In the genomic region with DNA sequence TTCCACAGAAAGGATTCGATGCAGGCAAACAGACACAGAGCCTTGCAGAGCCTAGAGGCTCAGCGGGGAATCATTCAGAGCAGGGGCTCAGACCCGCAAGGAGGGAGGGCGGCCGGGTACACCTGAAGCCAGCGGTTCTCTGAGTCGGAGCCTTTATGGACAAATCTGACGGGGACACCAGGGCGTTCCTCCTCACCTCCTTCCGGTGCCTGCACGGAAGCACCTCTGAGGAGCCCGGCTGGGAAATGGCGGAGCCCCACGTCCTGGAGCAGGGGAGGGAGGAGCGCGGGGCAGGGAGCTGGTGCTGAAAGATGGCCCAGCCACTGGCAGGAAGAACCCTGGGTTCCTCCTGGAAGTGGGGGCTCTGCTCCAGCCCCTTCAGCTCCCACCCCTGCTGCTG, we compare ENCODE assay signal across 20 cellular contexts.
DNase-seq lines count a peak whose midpoint lies in the region; ATAC-seq, FAIRE-seq and TF ChIP-seq lines count a peak whose summit lies in the region.
"Had no signal": no experiment of that assay in that cellular context is flagged by ENCODE, and none has a peak within 500 bp of the region (broad histone marks: within the 10 kb centered on the region; RNA-seq: fewer than 3 reads in every experiment).

No MANE protein-coding gene starts in this region.

- FAIRE-seq in urothelium cell line (lab: Jason Lieb, UNC), result no peak
- FAIRE-seq: A549, G401.6, GM12892 had no signal

- peak; percentile 47 for DNase-seq in WTC11 (ENCODE audit: low spot score)
- DNase-seq in endothelial cell (ENCODE audit: low spot score), result peak; percentile 55
- peak; percentile 29 for DNase-seq in urothelium cell line (ENCODE audit: low spot score)
- no peak for DNase-seq in SW480 (ENCODE audit: low spot score)
- DNase-seq in D341Med (ENCODE audit: low spot score), result no peak
- DNase-seq: Caco-2; CD8-positive, alpha-beta memory T cell; DMS 273 treated with DMSO at 0.1 percent for 48 hours; DMS79 treated with DMSO at 0.1 percent for 48 hours; EL; GOT3; IMR-90; KG1 had no signal

- peak overlapping the region; percentile 9; the same call in 1 of the 2 replicates for H3K4me3 ChIP-seq in HUES48 (ENCODE audit: low read depth, low read length)
- H3K4me3 ChIP-seq: A549, BLaER1 had no signal

- no peaks in the 10 kb centered on the region for H3K4me1 ChIP-seq in HUES48 (ENCODE audit: control insufficient read depth, insufficient read depth, low read length)
- H3K4me1 ChIP-seq: A549, Caco-2 had no signal

- H3K9me3 Mint-ChIP-seq in WTC11 (no peaks in the 10 kb centered on the region), endothelial cell (ENCODE audit: unreplicated experiment) (no peaks in the 10 kb centered on the region)
- H3K9me3 Mint-ChIP-seq: CD8-positive, alpha-beta memory T cell had no signal

- H3K27me3 Mint-ChIP-seq in WTC11 (ENCODE audit: low read depth), result peaks cover 4% of the 10 kb centered on the region; the same call in 1 of the 2 replicates
- no peaks in the 10 kb centered on the region for H3K27me3 Mint-ChIP-seq in endothelial cell (ENCODE audit: unreplicated experiment)

- H3K36me3 Mint-ChIP-seq in WTC11, result no peaks in the 10 kb centered on the region
- no peaks in the 10 kb centered on the region for H3K36me3 Mint-ChIP-seq in endothelial cell (ENCODE audit: low read depth, unreplicated experiment)
- H3K36me3 Mint-ChIP-seq: CD8-positive, alpha-beta memory T cell had no signal

- no peaks in the 10 kb centered on the region for H3K36me3 ChIP-seq in HUES48 (ENCODE audit: control insufficient read depth, insufficient read depth, low read length)
- H3K36me3 ChIP-seq: BLaER1 had no signal

- ATAC-seq in WTC11 (peak; percentile 79), HG03045 (IDR thresholded peaks at IDR 0.05; ENCODE audit: unreplicated experiment) (no peak)
- ATAC-seq: A549, HCT116 had no signal

- no peak overlapping the region for H3K27ac ChIP-seq in HUES48 (ENCODE audit: low read depth, low read length)
- H3K27ac ChIP-seq: A549, BLaER1 had no signal

- POLR2A ChIA-PET in WTC11 (lab: Charles Lee), result no interaction called here

- no peaks in the 10 kb centered on the region for H3K9me3 ChIP-seq in HUES48 (ENCODE audit: control insufficient read depth, insufficient read depth, low read length)
- H3K9me3 ChIP-seq: A549, BLaER1, Caco-2 had no signal

- no peaks in the 10 kb centered on the region for H3K27me3 ChIP-seq in HUES48 (ENCODE audit: control insufficient read depth, insufficient read depth, low read length)
- H3K27me3 ChIP-seq: BLaER1 had no signal

- CTCF ChIA-PET in WTC11 (lab: Charles Lee), result no interaction called here

- H3K9ac ChIP-seq in HUES48 (ENCODE audit: low read depth, low read length), result no peak overlapping the region
- H3K9ac ChIP-seq: BLaER1 had no signal

- H3K4me3 Mint-ChIP-seq in WTC11, result no peak overlapping the region
- no peak overlapping the region for H3K4me3 Mint-ChIP-seq in endothelial cell (ENCODE audit: unreplicated experiment)
- H3K4me3 Mint-ChIP-seq: CD8-positive, alpha-beta memory T cell had no signal

- H3K4me1 Mint-ChIP-seq in WTC11 (peaks cover 11% of the 10 kb centered on the region), endothelial cell (ENCODE audit: unreplicated experiment) (peaks cover 9% of the 10 kb centered on the region)
- H3K4me1 Mint-ChIP-seq: CD8-positive, alpha-beta memory T cell had no signal

- TF ChIP-seq CTCF in WTC11 (IDR thresholded peaks at IDR 0.05), result no peak
- no peak for TF ChIP-seq CTCF in endothelial cell (IDR thresholded peaks at IDR 0.05; ENCODE audit: unreplicated experiment)

- H3K27ac Mint-ChIP-seq in WTC11, result no peak overlapping the region
- H3K27ac Mint-ChIP-seq in endothelial cell (ENCODE audit: unreplicated experiment), result peak overlapping the region; percentile 32
- H3K27ac Mint-ChIP-seq: CD8-positive, alpha-beta memory T cell had no signal

TF ChIP-seq in WTC11, 78 proteins besides CTCF, POLR2A, EP300 and RAD21 (continues in another document):
- TF ChIP-seq NFATC4 (CRISPR knock-in tag; IDR thresholded peaks at IDR 0.05), result no peak
- TF ChIP-seq ATF1 (CRISPR knock-in tag; IDR thresholded peaks at IDR 0.05), result no peak
- TF ChIP-seq, protein P1, sequence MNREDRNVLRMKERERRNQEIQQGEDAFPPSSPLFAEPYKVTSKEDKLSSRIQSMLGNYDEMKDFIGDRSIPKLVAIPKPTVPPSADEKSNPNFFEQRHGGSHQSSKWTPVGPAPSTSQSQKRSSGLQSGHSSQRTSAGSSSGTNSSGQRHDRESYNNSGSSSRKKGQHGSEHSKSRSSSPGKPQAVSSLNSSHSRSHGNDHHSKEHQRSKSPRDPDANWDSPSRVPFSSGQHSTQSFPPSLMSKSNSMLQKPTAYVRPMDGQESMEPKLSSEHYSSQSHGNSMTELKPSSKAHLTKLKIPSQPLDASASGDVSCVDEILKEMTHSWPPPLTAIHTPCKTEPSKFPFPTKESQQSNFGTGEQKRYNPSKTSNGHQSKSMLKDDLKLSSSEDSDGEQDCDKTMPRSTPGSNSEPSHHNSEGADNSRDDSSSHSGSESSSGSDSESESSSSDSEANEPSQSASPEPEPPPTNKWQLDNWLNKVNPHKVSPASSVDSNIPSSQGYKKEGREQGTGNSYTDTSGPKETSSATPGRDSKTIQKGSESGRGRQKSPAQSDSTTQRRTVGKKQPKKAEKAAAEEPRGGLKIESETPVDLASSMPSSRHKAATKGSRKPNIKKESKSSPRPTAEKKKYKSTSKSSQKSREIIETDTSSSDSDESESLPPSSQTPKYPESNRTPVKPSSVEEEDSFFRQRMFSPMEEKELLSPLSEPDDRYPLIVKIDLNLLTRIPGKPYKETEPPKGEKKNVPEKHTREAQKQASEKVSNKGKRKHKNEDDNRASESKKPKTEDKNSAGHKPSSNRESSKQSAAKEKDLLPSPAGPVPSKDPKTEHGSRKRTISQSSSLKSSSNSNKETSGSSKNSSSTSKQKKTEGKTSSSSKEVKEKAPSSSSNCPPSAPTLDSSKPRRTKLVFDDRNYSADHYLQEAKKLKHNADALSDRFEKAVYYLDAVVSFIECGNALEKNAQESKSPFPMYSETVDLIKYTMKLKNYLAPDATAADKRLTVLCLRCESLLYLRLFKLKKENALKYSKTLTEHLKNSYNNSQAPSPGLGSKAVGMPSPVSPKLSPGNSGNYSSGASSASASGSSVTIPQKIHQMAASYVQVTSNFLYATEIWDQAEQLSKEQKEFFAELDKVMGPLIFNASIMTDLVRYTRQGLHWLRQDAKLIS (CRISPR knock-in tag; IDR thresholded peaks at IDR 0.05; ENCODE audit: borderline replicate concordance), result no peak
- no peak for TF ChIP-seq PRRX2 (CRISPR knock-in tag; IDR thresholded peaks at IDR 0.05)
- no peak for TF ChIP-seq MYBL2 (CRISPR knock-in tag; IDR thresholded peaks at IDR 0.05)
- TF ChIP-seq, protein P2, sequence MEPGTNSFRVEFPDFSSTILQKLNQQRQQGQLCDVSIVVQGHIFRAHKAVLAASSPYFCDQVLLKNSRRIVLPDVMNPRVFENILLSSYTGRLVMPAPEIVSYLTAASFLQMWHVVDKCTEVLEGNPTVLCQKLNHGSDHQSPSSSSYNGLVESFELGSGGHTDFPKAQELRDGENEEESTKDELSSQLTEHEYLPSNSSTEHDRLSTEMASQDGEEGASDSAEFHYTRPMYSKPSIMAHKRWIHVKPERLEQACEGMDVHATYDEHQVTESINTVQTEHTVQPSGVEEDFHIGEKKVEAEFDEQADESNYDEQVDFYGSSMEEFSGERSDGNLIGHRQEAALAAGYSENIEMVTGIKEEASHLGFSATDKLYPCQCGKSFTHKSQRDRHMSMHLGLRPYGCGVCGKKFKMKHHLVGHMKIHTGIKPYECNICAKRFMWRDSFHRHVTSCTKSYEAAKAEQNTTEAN (CRISPR knock-in tag; IDR thresholded peaks at IDR 0.05), result no peak
- TF ChIP-seq, protein P3, sequence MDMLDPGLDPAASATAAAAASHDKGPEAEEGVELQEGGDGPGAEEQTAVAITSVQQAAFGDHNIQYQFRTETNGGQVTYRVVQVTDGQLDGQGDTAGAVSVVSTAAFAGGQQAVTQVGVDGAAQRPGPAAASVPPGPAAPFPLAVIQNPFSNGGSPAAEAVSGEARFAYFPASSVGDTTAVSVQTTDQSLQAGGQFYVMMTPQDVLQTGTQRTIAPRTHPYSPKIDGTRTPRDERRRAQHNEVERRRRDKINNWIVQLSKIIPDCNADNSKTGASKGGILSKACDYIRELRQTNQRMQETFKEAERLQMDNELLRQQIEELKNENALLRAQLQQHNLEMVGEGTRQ (CRISPR knock-in tag; IDR thresholded peaks at IDR 0.05), result no peak
- no peak for TF ChIP-seq FOXJ3 (CRISPR knock-in tag; IDR thresholded peaks at IDR 0.05; ENCODE audit: borderline replicate concordance)
- TF ChIP-seq ETV6 (CRISPR knock-in tag; IDR thresholded peaks at IDR 0.05), result no peak
- no peak for TF ChIP-seq MXD4 (CRISPR knock-in tag; IDR thresholded peaks at IDR 0.05; ENCODE audit: borderline replicate concordance)
- TF ChIP-seq SP1 (CRISPR knock-in tag; conservative IDR thresholded peaks at IDR 0.05), result no peak
- no peak for TF ChIP-seq NFYB (CRISPR knock-in tag; conservative IDR thresholded peaks at IDR 0.05; ENCODE audit: low read depth)
- no peak for TF ChIP-seq GTF2I (CRISPR knock-in tag; conservative IDR thresholded peaks at IDR 0.05)
- TF ChIP-seq ZNF671 (CRISPR knock-in tag; IDR thresholded peaks at IDR 0.05), result no peak
- no peak for TF ChIP-seq EMX1 (CRISPR knock-in tag; IDR thresholded peaks at IDR 0.05)
- TF ChIP-seq, protein P4, sequence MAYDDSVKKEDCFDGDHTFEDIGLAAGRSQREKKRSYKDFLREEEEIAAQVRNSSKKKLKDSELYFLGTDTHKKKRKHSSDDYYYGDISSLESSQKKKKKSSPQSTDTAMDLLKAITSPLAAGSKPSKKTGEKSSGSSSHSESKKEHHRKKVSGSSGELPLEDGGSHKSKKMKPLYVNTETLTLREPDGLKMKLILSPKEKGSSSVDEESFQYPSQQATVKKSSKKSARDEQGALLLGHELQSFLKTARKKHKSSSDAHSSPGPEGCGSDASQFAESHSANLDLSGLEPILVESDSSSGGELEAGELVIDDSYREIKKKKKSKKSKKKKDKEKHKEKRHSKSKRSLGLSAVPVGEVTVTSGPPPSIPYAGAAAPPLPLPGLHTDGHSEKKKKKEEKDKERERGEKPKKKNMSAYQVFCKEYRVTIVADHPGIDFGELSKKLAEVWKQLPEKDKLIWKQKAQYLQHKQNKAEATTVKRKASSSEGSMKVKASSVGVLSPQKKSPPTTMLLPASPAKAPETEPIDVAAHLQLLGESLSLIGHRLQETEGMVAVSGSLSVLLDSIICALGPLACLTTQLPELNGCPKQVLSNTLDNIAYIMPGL (CRISPR knock-in tag; IDR thresholded peaks at IDR 0.05), result no peak

Comparison
In these comparisons a context has a peak if more than half of its experiments do, and no peak if none do; other contexts are left out.
1. DNase-seq: peak in WTC11 (single experiment), endothelial cell (single experiment) and urothelium cell line (single experiment); none in SW480 (single experiment) and D341Med (single experiment).